Comparison of ENCODE assay signal across 20 cellular contexts in the genomic region with DNA sequence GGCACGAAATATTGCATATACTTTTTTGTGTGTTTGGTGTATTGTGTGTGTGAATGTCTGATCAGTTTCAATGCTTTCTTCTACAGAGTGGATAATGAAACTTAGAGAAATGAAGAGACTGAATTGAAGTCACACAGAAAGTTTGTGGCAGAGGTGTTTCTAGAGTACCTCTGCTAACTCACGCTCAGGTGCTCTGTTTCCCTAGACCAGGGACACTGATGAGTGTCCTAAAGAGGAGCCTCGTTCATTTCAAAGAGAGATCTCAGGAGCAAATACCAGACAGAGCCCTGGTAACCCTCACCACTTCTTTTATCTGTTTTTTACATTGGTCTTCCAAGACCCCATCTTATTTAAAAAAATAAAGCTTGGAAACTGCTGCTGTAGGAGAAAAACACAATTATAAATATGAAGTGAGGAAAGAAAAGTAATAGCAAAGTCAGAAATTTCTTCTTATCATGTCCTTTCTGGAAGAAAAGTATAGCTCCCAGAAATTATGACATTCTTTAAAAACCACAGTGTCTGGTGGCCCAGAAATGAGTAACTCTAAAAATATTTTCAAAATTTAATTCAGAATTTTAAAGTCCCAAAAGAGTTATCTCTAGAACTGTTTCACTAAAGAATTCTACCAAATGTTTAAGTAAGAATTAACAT.
DNase-seq lines count a peak whose midpoint lies in the region; ATAC-seq and TF ChIP-seq lines count a peak whose summit lies in the region.
"Had no signal": no experiment of that assay in that cellular context is flagged by ENCODE, and none has a peak within 500 bp of the region (broad histone marks: within the 10 kb centered on the region; RNA-seq: fewer than 3 reads in every experiment).

No MANE protein-coding gene starts in this region.

- H3K27ac ChIP-seq in SJCRH30 (peak overlapping the region; percentile 58), neuronal stem cell (replicated peaks; ENCODE audit: low read length) (no peak overlapping the region)
- H3K27ac ChIP-seq: BLaER1, dorsolateral prefrontal cortex, suprapubic skin had no signal

- no peak for DNase-seq in SJCRH30
- DNase-seq in fibroblast of gingiva (ENCODE audit: low read depth): peak; percentile 28
- no peak for DNase-seq in neuronal stem cell (ENCODE audit: low spot score)
- no peak for DNase-seq in progenitor cell of endocrine pancreas (ENCODE audit: low spot score, unreplicated experiment)
- DNase-seq: activated CD4-positive, alpha-beta T cell treated with anti-CD3 and anti-CD28 coated beads, Interleukin-2, amount 10 ng/mL, durations not matched to agents 24 days and 14 days; activated T-cell treated with anti-CD3 and anti-CD28 coated beads, Interleukin-2, amount 50 U/mL, for 4 hours; amygdala; DMS153; dorsolateral prefrontal cortex; mesendoderm; NCI-H2029 treated with DMSO at 0.1 percent for 48 hours; NCI-H69; posterior cingulate gyrus had no signal

- no peaks in the 10 kb centered on the region for H3K27me3 Mint-ChIP-seq in progenitor cell of endocrine pancreas
- H3K27me3 Mint-ChIP-seq: activated CD4-positive, alpha-beta T cell treated with anti-CD3 and anti-CD28 coated beads, Interleukin-2, amount 10 ng/mL, durations not matched to agents 24 days and 14 days had no signal

- H3K9me3 ChIP-seq in SJCRH30 (replicated peaks): no peaks in the 10 kb centered on the region
- H3K9me3 ChIP-seq in neuronal stem cell (replicated peaks in 1 of 2; ENCODE audit: control insufficient read depth in 2 of 2, insufficient read depth in 1 of 2, low read depth in 1 of 2, low read length in 2 of 2): peaks cover 0 to 18% of the 10 kb centered on the region in 2 donors
- H3K9me3 ChIP-seq: BLaER1, suprapubic skin had no signal

- no peak overlapping the region for H2BK5ac ChIP-seq in neuronal stem cell (ENCODE audit: low read length)

- H3K9ac ChIP-seq in neuronal stem cell (ENCODE audit: low read depth, low read length, poor library complexity): no peak overlapping the region
- H3K9ac ChIP-seq: BLaER1 had no signal

- no peak overlapping the region for H4K8ac ChIP-seq in neuronal stem cell (ENCODE audit: low read depth, low read length)

- TF ChIP-seq CTCF in progenitor cell of endocrine pancreas (IDR thresholded peaks at IDR 0.05; ENCODE audit: unreplicated experiment): no peak

- H3K79me1 ChIP-seq in neuronal stem cell (ENCODE audit: low read depth, low read length): no peaks in the 10 kb centered on the region

- no peak overlapping the region for H3K23ac ChIP-seq in neuronal stem cell (ENCODE audit: low read depth, low read length, poor library complexity)

- H3K4ac ChIP-seq in neuronal stem cell (ENCODE audit: low read length): no peak overlapping the region

- H2BK120ac ChIP-seq in neuronal stem cell (ENCODE audit: low read depth, low read length): no peak overlapping the region

- peak overlapping the region; percentile 54 for H2AFZ ChIP-seq in neuronal stem cell (ENCODE audit: low read length)

- H3K14ac ChIP-seq in neuronal stem cell (ENCODE audit: low read length): no peak overlapping the region

- H3K9me3 Mint-ChIP-seq in progenitor cell of endocrine pancreas (ENCODE audit: low read depth): peaks cover 5% of the 10 kb centered on the region
- H3K9me3 Mint-ChIP-seq: activated CD4-positive, alpha-beta T cell treated with anti-CD3 and anti-CD28 coated beads, Interleukin-2, amount 10 ng/mL, durations not matched to agents 24 days and 14 days; T-helper 2 cell treated with Interferon-gamma antibody and Interleukin-4, amounts not matched to agents 5 μg/mL and 100 μg/mL, for 36 hours had no signal

- no peaks in the 10 kb centered on the region for H3K36me3 Mint-ChIP-seq in progenitor cell of endocrine pancreas (ENCODE audit: insufficient read depth)

- no CpG with 5 or more reads among the region's 3 CpGs for WGBS in neuronal stem cell (ENCODE audit: extremely low coverage in 2 of 2, insufficient read length in 2 of 2, insufficient replicate concordance in 1 of 2), 2 donors

- H3K18ac ChIP-seq in neuronal stem cell (ENCODE audit: low read length): no peak overlapping the region

- no peaks in the 10 kb centered on the region for H3K27me3 ChIP-seq in SJCRH30
- H3K27me3 ChIP-seq in neuronal stem cell (ENCODE audit: control insufficient read depth in 3 of 3, insufficient read depth in 3 of 3, low read depth in 1 of 3, low read length in 3 of 3): no peaks in the 10 kb centered on the region
- H3K27me3 ChIP-seq: BLaER1, dorsolateral prefrontal cortex, suprapubic skin had no signal

- no peak overlapping the region for H4K91ac ChIP-seq in neuronal stem cell (ENCODE audit: low read depth, low read length, poor library complexity)

- no peak overlapping the region for H2BK12ac ChIP-seq in neuronal stem cell (ENCODE audit: low read length)

- H2AK5ac ChIP-seq in neuronal stem cell (ENCODE audit: low read depth, low read length): no peak overlapping the region

- H3K27ac Mint-ChIP-seq in progenitor cell of endocrine pancreas: no peak overlapping the region
- H3K27ac Mint-ChIP-seq: activated CD4-positive, alpha-beta T cell treated with anti-CD3 and anti-CD28 coated beads, Interleukin-2, amount 10 ng/mL, durations not matched to agents 24 days and 14 days; T-helper 2 cell treated with Interferon-gamma antibody and Interleukin-4, amounts not matched to agents 5 μg/mL and 100 μg/mL, for 36 hours had no signal

- no peak overlapping the region for H2BK15ac ChIP-seq in neuronal stem cell (ENCODE audit: low read length)

- ATAC-seq in GM21717 (IDR thresholded peaks at IDR 0.05; ENCODE audit: unreplicated experiment): peak; percentile 67
- no peak for ATAC-seq in HG03442 (IDR thresholded peaks at IDR 0.05; ENCODE audit: unreplicated experiment)
- ATAC-seq in GM18907 (IDR thresholded peaks at IDR 0.05; ENCODE audit: unreplicated experiment): no peak
- ATAC-seq in HG03439 (IDR thresholded peaks at IDR 0.05; ENCODE audit: unreplicated experiment): no peak
- ATAC-seq: activated T-cell treated with anti-CD3 and anti-CD28 coated beads, Interleukin-2, amount 50 U/mL, for 4 hours had no signal

- H3K4me3 ChIP-seq in SJCRH30 (no peak overlapping the region), neuronal stem cell (ENCODE audit: low read length in 2 of 2) (no peak overlapping the region)
- H3K4me3 ChIP-seq: BLaER1, dorsolateral prefrontal cortex, suprapubic skin had no signal

- H3K36me3 ChIP-seq in SJCRH30: no peaks in the 10 kb centered on the region
- H3K36me3 ChIP-seq in neuronal stem cell (replicated peaks in 1 of 2; ENCODE audit: control insufficient read depth in 2 of 2, insufficient read depth in 2 of 2, low read length in 2 of 2): no peaks in the 10 kb centered on the region
- H3K36me3 ChIP-seq: BLaER1, suprapubic skin had no signal

- peaks cover 39% of the 10 kb centered on the region for H3K4me1 ChIP-seq in SJCRH30
- peaks cover 3 to 36% of the 10 kb centered on the region in 2 donors for H3K4me1 ChIP-seq in neuronal stem cell (ENCODE audit: control insufficient read depth in 2 of 2, insufficient read depth in 1 of 2, low read depth in 1 of 2, low read length in 2 of 2)
- H3K4me1 ChIP-seq: BLaER1, suprapubic skin had no signal

- H3K4me3 Mint-ChIP-seq in progenitor cell of endocrine pancreas (ENCODE audit: low read depth): no peak overlapping the region
- H3K4me3 Mint-ChIP-seq: activated CD4-positive, alpha-beta T cell treated with anti-CD3 and anti-CD28 coated beads, Interleukin-2, amount 10 ng/mL, durations not matched to agents 24 days and 14 days; activated T-cell treated with anti-CD3 and anti-CD28 coated beads, Interleukin-2, amount 50 U/mL, for 4 hours; T-helper 2 cell treated with Interferon-gamma antibody and Interleukin-4, amounts not matched to agents 5 μg/mL and 100 μg/mL, for 36 hours had no signal

- H3K4me2 ChIP-seq in neuronal stem cell (ENCODE audit: insufficient read depth, low read length, poor library complexity, severe bottlenecking): no peak overlapping the region
- H3K4me2 ChIP-seq: BLaER1 had no signal

- peaks cover 3% of the 10 kb centered on the region for H3K4me1 Mint-ChIP-seq in progenitor cell of endocrine pancreas (ENCODE audit: low read depth)
- H3K4me1 Mint-ChIP-seq: activated CD4-positive, alpha-beta T cell treated with anti-CD3 and anti-CD28 coated beads, Interleukin-2, amount 10 ng/mL, durations not matched to agents 24 days and 14 days had no signal
